ENCODE assay signal across 8 cellular contexts in the genomic region with DNA sequence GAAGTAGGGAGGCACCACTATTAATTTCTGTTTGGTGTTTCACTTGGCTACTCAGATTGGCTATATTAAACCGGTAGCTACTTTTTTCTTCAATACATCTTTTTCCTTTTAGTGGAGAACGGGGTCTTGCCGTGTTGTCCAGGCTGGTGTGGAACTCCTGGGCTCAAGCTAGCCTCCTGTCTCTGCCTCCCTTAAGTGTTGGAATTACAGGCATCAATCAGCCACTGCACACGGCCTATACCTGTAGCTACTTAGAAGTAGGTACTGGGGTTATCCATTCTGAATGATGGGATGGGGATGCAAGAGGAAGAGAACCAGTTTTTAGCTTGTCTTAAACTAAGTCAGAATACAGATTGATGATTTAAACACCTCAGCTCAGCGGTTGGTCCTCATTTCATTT. TPM values are rescaled to one million over a fixed set of nuclear protein-coding genes. Genes with fewer than 3 reads are reported as not detected.
DNase-seq lines count a peak whose midpoint lies in the region; ATAC-seq and TF ChIP-seq lines count a peak whose summit lies in the region.

No MANE protein-coding gene starts in this region.

- peak overlapping the region; percentile 96 for H3K4me3 ChIP-seq in GM12864 (ENCODE audit: low read depth, low read length)
- peak overlapping the region; percentile 62 to 100 (median 80) for H3K4me3 ChIP-seq in Peyer's patch
- H3K4me3 ChIP-seq in esophagus squamous epithelium = peak overlapping the region; percentile 79 to 93 (median 87)
- H3K4me3 ChIP-seq in psoas muscle = peak overlapping the region; percentile 98

- H3K9me3 ChIP-seq in Peyer's patch (no peaks in the 10 kb centered on the region), esophagus squamous epithelium (no peaks in the 10 kb centered on the region), psoas muscle (no peaks in the 10 kb centered on the region)

- TF ChIP-seq CTCF in GM12864 (IDR thresholded peaks at IDR 0.05; ENCODE audit: low read depth, low read length, missing control alignments) (no peak), Peyer's patch (IDR thresholded peaks at IDR 0.05) (no peak), esophagus squamous epithelium (IDR thresholded peaks at IDR 0.05) (no peak), psoas muscle (IDR thresholded peaks at IDR 0.05) (no peak), GM10248 (IDR thresholded peaks at IDR 0.05; ENCODE audit: control extremely low read depth, extremely low read depth, low read depth, missing control alignments) (no peak)

- DNase-seq in GM12864 (ENCODE audit: low read depth) = no peak
- DNase-seq in Peyer's patch = no peak
- no peak for DNase-seq in esophagus squamous epithelium (lab: John Stamatoyannopoulos, UW)
- DNase-seq in psoas muscle = no peak
- DNase-seq in NCI-H1930 (lab: John Stamatoyannopoulos, UW) = no peak
- DNase-seq in GM10248 (ENCODE audit: extremely low spot score) = no peak
- no peak for DNase-seq in NCI-H1417 (lab: John Stamatoyannopoulos, UW)
- no peak for DNase-seq in NCI-H1048 (lab: John Stamatoyannopoulos, UW)

- H3K4me1 ChIP-seq in Peyer's patch (peaks cover 3 to 42% (median 20%) of the 10 kb centered on the region in 4 donors), esophagus squamous epithelium (peaks cover 20 to 65% (median 44%) of the 10 kb centered on the region in 3 donors), psoas muscle (peaks cover 51% of the 10 kb centered on the region)

- 12 to 22% methylated on average over 5 of the region's 5 CpGs for WGBS in esophagus squamous epithelium, 2 donors
- 31 to 38% (median 34%) methylated on average over 5 of the region's 5 CpGs for WGBS in psoas muscle, 3 donors

- no peaks in the 10 kb centered on the region for H3K36me3 ChIP-seq in Peyer's patch
- peaks cover 0 to 21% (median 0%) of the 10 kb centered on the region in 3 donors for H3K36me3 ChIP-seq in esophagus squamous epithelium
- no peaks in the 10 kb centered on the region for H3K36me3 ChIP-seq in psoas muscle (ENCODE audit: insufficient read depth in 1 of 2, low read depth in 1 of 2)

- CTCF ChIA-PET in GM10248 (lab: Yijun Ruan, JAX) = interaction anchor here (0.7 to 8.1 kb wide), 8 partner anchors 12 to 70 kb away, joined by 3 to 63 read pairs (median 4); no protein-coding TSS in a partner anchor

- ATAC-seq in psoas muscle = no peak

- intact Hi-C loops in esophagus squamous epithelium (cut with DNase I) = no loop called here
- intact Hi-C loops in psoas muscle (cut with DNase I) = loop anchor here in 1 of 2 donors (5.0 kb wide), 2 partner anchors 126 to 141 kb away; a partner anchor contains a TSS

- TF ChIP-seq POLR2A in Peyer's patch (IDR thresholded peaks at IDR 0.05) (no peak), esophagus squamous epithelium (IDR thresholded peaks at IDR 0.05) (no peak)

- H3K27ac ChIP-seq in Peyer's patch (peak overlapping the region in 3 of 4 donors; percentile 97 to 100 (median 99)), esophagus squamous epithelium (peak overlapping the region in 3 of 4 donors; percentile 95 to 100 (median 100)), psoas muscle (peak overlapping the region; percentile 98)

- POLR2A ChIA-PET in GM10248 (lab: Yijun Ruan, JAX) = interaction anchor here (1.0 to 1.3 kb wide), 3 partner anchors 12 to 73 kb away, joined by 3 read pairs; no protein-coding TSS in a partner anchor

- no peaks in the 10 kb centered on the region for H3K27me3 ChIP-seq in Peyer's patch
- no peaks in the 10 kb centered on the region for H3K27me3 ChIP-seq in esophagus squamous epithelium
- no peaks in the 10 kb centered on the region for H3K27me3 ChIP-seq in psoas muscle (ENCODE audit: insufficient read depth in 3 of 3, low read length in 2 of 3)

RNA-seq across cellular contexts. Expression of a gene that starts 1.7 kb away (rescaled TPM):
- total RNA-seq in Peyer's patch (10 to 100 TPM; 60.2 to 87.9 (median 70.2) TPM), esophagus squamous epithelium (10 to 100 TPM; 63.7 to 85.4 (median 81.1) TPM), psoas muscle (100 to 1,000 TPM; 156 to 175 (median 164) TPM)
- polyA plus RNA-seq in psoas muscle = 100 to 1,000 TPM; 107 to 243 (median 126) TPM
